Comparison of ENCODE assay signal across 17 cellular contexts in genomic region chr9:131712151-131712716, GRCh38. TPM values are rescaled to one million over a fixed set of nuclear protein-coding genes. Genes with fewer than 3 reads are reported as not detected.
DNase-seq lines count a peak whose midpoint lies in the region; ATAC-seq, FAIRE-seq and TF ChIP-seq lines count a peak whose summit lies in the region.
"Had no signal": no experiment of that assay in that cellular context is flagged by ENCODE, and none has a peak within 500 bp of the region (broad histone marks: within the 10 kb centered on the region; RNA-seq: fewer than 3 reads in every experiment).

No MANE protein-coding gene starts in this region.

- H3K27ac ChIP-seq in mammary epithelial cell (ENCODE audit: insufficient read depth, low read depth, low read length) (no peak overlapping the region), kidney (ENCODE audit: low read depth in 2 of 2, low read length in 2 of 2) (peak overlapping the region; percentile 20 to 23), thoracic aorta (peak overlapping the region; percentile 80 to 85), Peyer's patch (peak overlapping the region in 2 of 4 donors; percentile 17 to 34)
- H3K27ac ChIP-seq: parathyroid adenoma had no signal

- intact Hi-C loops in MCF 10A (cut with micrococcal nuclease) (loop anchor here (5.0 kb wide), 1 partner anchor 80 kb away; no protein-coding TSS in a partner anchor), mammary epithelial cell (cut with micrococcal nuclease) (no loop called here), kidney (cut with DNase I) (no loop called here)
- intact Hi-C loops in activated T-helper 1 cell treated with anti-CD3 and anti-CD28 coated beads, Interleukin-12 subunit alpha, Interleukin-12 subunit beta, Interleukin-2, Interleukin-4 antibody, amounts not matched to agents 30 ng/mL and 10 ng/mL and 1 ng/mL, durations not matched to agents 14 hours and 24 hours and 36 hours (cut with micrococcal nuclease), result no loop called here

- no peak overlapping the region for H3K4me3 Mint-ChIP-seq in MCF 10A (ENCODE audit: unreplicated experiment)
- no peak overlapping the region for H3K4me3 Mint-ChIP-seq in activated T-helper 1 cell treated with anti-CD3 and anti-CD28 coated beads, Interleukin-12 subunit alpha, Interleukin-12 subunit beta, Interleukin-2, Interleukin-4 antibody, amounts not matched to agents 30 ng/mL and 10 ng/mL and 1 ng/mL, durations not matched to agents 14 hours and 24 hours and 36 hours
- H3K4me3 Mint-ChIP-seq: activated naive CD8-positive, alpha-beta T cell had no signal

- H3K9ac ChIP-seq in mammary epithelial cell (ENCODE audit: insufficient read depth, low read length) (no peak overlapping the region), kidney (ENCODE audit: low read length in 2 of 2) (no peak overlapping the region)
- H3K9ac ChIP-seq: parathyroid adenoma had no signal

- POLR2A ChIA-PET in MCF 10A (lab: Yijun Ruan, JAX), result interaction anchor here (3.0 to 4.1 kb wide), 5 partner anchors 8 to 34 kb away, joined by 19 to 49 read pairs (median 25); no protein-coding TSS in a partner anchor

- H3K27me3 ChIP-seq in mammary epithelial cell (ENCODE audit: insufficient read depth, low read length), result no peaks in the 10 kb centered on the region
- no peaks in the 10 kb centered on the region for H3K27me3 ChIP-seq in thoracic aorta (replicated peaks; ENCODE audit: insufficient read depth)
- no peaks in the 10 kb centered on the region for H3K27me3 ChIP-seq in Peyer's patch
- H3K27me3 ChIP-seq: suprapubic skin had no signal

- peaks cover 46% of the 10 kb centered on the region for H3K4me1 ChIP-seq in mammary epithelial cell (ENCODE audit: insufficient read depth, low read length)
- H3K4me1 ChIP-seq in kidney (ENCODE audit: control insufficient read depth in 1 of 2, insufficient read depth in 1 of 2, low read depth in 1 of 2, low read length in 2 of 2), result peaks cover 14 to 30% of the 10 kb centered on the region in 2 donors
- H3K4me1 ChIP-seq in thoracic aorta (ENCODE audit: control insufficient read depth in 1 of 2, low read depth in 2 of 2), result peaks cover 38 to 74% of the 10 kb centered on the region in 2 donors
- H3K4me1 ChIP-seq in Peyer's patch, result peaks cover 0 to 25% (median 4%) of the 10 kb centered on the region in 4 donors
- H3K4me1 ChIP-seq: parathyroid adenoma had no signal

- H3K36me3 Mint-ChIP-seq in MCF 10A (ENCODE audit: insufficient read depth, unreplicated experiment), result no peaks in the 10 kb centered on the region
- peaks cover 25% of the 10 kb centered on the region for H3K36me3 Mint-ChIP-seq in activated T-helper 1 cell treated with anti-CD3 and anti-CD28 coated beads, Interleukin-12 subunit alpha, Interleukin-12 subunit beta, Interleukin-2, Interleukin-4 antibody, amounts not matched to agents 30 ng/mL and 10 ng/mL and 1 ng/mL, durations not matched to agents 14 hours and 24 hours and 36 hours (ENCODE audit: low read depth)

- ATAC-seq in thoracic aorta (ENCODE audit: insufficient number of reproducible peaks, low FRiP score, low read depth), result no peak
- ATAC-seq: PC-3 had no signal

- H3K36me3 ChIP-seq in mammary epithelial cell (ENCODE audit: insufficient read depth, low read length) (peaks cover 3% of the 10 kb centered on the region), kidney (ENCODE audit: control insufficient read depth in 1 of 2, insufficient read depth in 2 of 2, low read length in 2 of 2) (no peaks in the 10 kb centered on the region), thoracic aorta (no peaks in the 10 kb centered on the region), Peyer's patch (no peaks in the 10 kb centered on the region)
- H3K36me3 ChIP-seq: suprapubic skin had no signal

- H3K4me3 ChIP-seq in mammary epithelial cell (replicated peaks in 1 of 3; ENCODE audit: insufficient read depth in 1 of 3, low read depth in 2 of 3, low read length in 3 of 3) (no peak overlapping the region), kidney (ENCODE audit: low read length in 2 of 2) (no peak overlapping the region), thoracic aorta (no peak overlapping the region), Peyer's patch (no peak overlapping the region)
- H3K4me3 ChIP-seq: suprapubic skin had no signal

- TF ChIP-seq CTCF in MCF 10A (IDR thresholded peaks at IDR 0.05; ENCODE audit: unreplicated experiment), result no peak
- TF ChIP-seq CTCF in mammary epithelial cell (conservative IDR thresholded peaks at IDR 0.05 in 1 of 2, IDR thresholded peaks at IDR 0.05 in 1 of 2; ENCODE audit: extremely low read depth in 1 of 2, insufficient read depth in 1 of 2, low read depth in 1 of 2, low read length in 2 of 2), result no peak
- TF ChIP-seq CTCF in kidney (IDR thresholded peaks at IDR 0.05; ENCODE audit: borderline replicate concordance, extremely low read depth, insufficient read depth), result no peak
- no peak for TF ChIP-seq CTCF in thoracic aorta (IDR thresholded peaks at IDR 0.05)
- no peak for TF ChIP-seq CTCF in Peyer's patch (IDR thresholded peaks at IDR 0.05)

- no peak overlapping the region for H2AFZ ChIP-seq in mammary epithelial cell (ENCODE audit: low read depth, low read length)
- H2AFZ ChIP-seq: parathyroid adenoma had no signal

- H3K79me2 ChIP-seq in mammary epithelial cell (ENCODE audit: insufficient read depth, low read length), result peaks cover 80% of the 10 kb centered on the region

- BruUV-seq in MCF 10A (replicated peaks; lab: Mats Ljungman, UMichigan) (no TSS peak), mammary epithelial cell (replicated peaks; lab: Mats Ljungman, UMichigan) (no TSS peak)

- no peaks in the 10 kb centered on the region for H3K9me3 Mint-ChIP-seq in MCF 10A (ENCODE audit: unreplicated experiment)
- no peaks in the 10 kb centered on the region for H3K9me3 Mint-ChIP-seq in activated T-helper 1 cell treated with anti-CD3 and anti-CD28 coated beads, Interleukin-12 subunit alpha, Interleukin-12 subunit beta, Interleukin-2, Interleukin-4 antibody, amounts not matched to agents 30 ng/mL and 10 ng/mL and 1 ng/mL, durations not matched to agents 14 hours and 24 hours and 36 hours

- no peak for TF ChIP-seq POLR2A in Peyer's patch (IDR thresholded peaks at IDR 0.05)

- H3K4me1 Mint-ChIP-seq in MCF 10A (ENCODE audit: insufficient read depth, unreplicated experiment), result peaks cover 36% of the 10 kb centered on the region
- peaks cover 77% of the 10 kb centered on the region for H3K4me1 Mint-ChIP-seq in activated T-helper 1 cell treated with anti-CD3 and anti-CD28 coated beads, Interleukin-12 subunit alpha, Interleukin-12 subunit beta, Interleukin-2, Interleukin-4 antibody, amounts not matched to agents 30 ng/mL and 10 ng/mL and 1 ng/mL, durations not matched to agents 14 hours and 24 hours and 36 hours (ENCODE audit: low read depth)

- H3K4me2 ChIP-seq in mammary epithelial cell (ENCODE audit: insufficient read depth, low read depth, low read length), result no peak overlapping the region

- H3K9me3 ChIP-seq in mammary epithelial cell (replicated peaks; ENCODE audit: insufficient read depth, low read length) (no peaks in the 10 kb centered on the region), kidney (ENCODE audit: control insufficient read depth in 1 of 2, low read length in 2 of 2) (no peaks in the 10 kb centered on the region), thoracic aorta (no peaks in the 10 kb centered on the region), Peyer's patch (no peaks in the 10 kb centered on the region)
- H3K9me3 ChIP-seq: suprapubic skin had no signal

- no peak for FAIRE-seq in kidney (lab: Jason Lieb, UNC)
- FAIRE-seq: endometrium, islet of Langerhans had no signal

- 93% methylated on average over 10 of the region's 10 CpGs for WGBS in mammary epithelial cell (ENCODE audit: low coverage, missing lambda C conversion rate)

- peak overlapping the region; percentile 96 for H3K27ac Mint-ChIP-seq in MCF 10A (ENCODE audit: low read depth, unreplicated experiment)
- H3K27ac Mint-ChIP-seq in activated T-helper 1 cell treated with anti-CD3 and anti-CD28 coated beads, Interleukin-12 subunit alpha, Interleukin-12 subunit beta, Interleukin-2, Interleukin-4 antibody, amounts not matched to agents 30 ng/mL and 10 ng/mL and 1 ng/mL, durations not matched to agents 14 hours and 24 hours and 36 hours, result peak overlapping the region; percentile 76

- no peak for DNase-seq in MCF 10A (ENCODE audit: unreplicated experiment)
- DNase-seq in mammary epithelial cell, result no peak
- no peak for DNase-seq in activated T-helper 1 cell treated with anti-CD3 and anti-CD28 coated beads, Interleukin-12 subunit alpha, Interleukin-12 subunit beta, Interleukin-2, Interleukin-4 antibody, amounts not matched to agents 30 ng/mL and 10 ng/mL and 1 ng/mL, durations not matched to agents 14 hours and 24 hours and 36 hours (ENCODE audit: low spot score)
- no peak for DNase-seq in kidney
- no peak for DNase-seq in thoracic aorta (ENCODE audit: low spot score)
- no peak for DNase-seq in Peyer's patch
- no peak for DNase-seq in stimulated activated naive CD4-positive, alpha-beta T cell treated with Interleukin-2 at 50 U/mL for 16 hours (lab: John Stamatoyannopoulos, UW)
- DNase-seq in T1000 (lab: John Stamatoyannopoulos, UW), result no peak
- DNase-seq: activated CD8-positive, alpha-beta memory T cell treated with anti-CD3 and anti-CD28 coated beads, Interleukin-2, amount 50 U/mL, for 48 hours; NCI-H1694; NCI-H446 treated with DMSO at 0.1 percent for 48 hours; PC-3 had no signal

- in situ Hi-C loops in mammary epithelial cell (cut with MboI; ENCODE audit: low sequenced_read_pairs in 2 of 2), result no loop called here

- dilution Hi-C loops in mammary epithelial cell (cut with HindIII; ENCODE audit: low sequenced_read_pairs), result no loop called here

- no peaks in the 10 kb centered on the region for H3K27me3 Mint-ChIP-seq in MCF 10A (ENCODE audit: insufficient read depth, unreplicated experiment)
- no peaks in the 10 kb centered on the region for H3K27me3 Mint-ChIP-seq in activated T-helper 1 cell treated with anti-CD3 and anti-CD28 coated beads, Interleukin-12 subunit alpha, Interleukin-12 subunit beta, Interleukin-2, Interleukin-4 antibody, amounts not matched to agents 30 ng/mL and 10 ng/mL and 1 ng/mL, durations not matched to agents 14 hours and 24 hours and 36 hours (ENCODE audit: insufficient read depth)
- H3K27me3 Mint-ChIP-seq: activated naive CD8-positive, alpha-beta T cell had no signal

- CTCF ChIA-PET in MCF 10A (lab: Yijun Ruan, JAX) (interaction anchor here (1.0 to 1.3 kb wide), 3 partner anchors 28 to 314 kb away, joined by 3 to 5 read pairs (median 4); partner anchors contain the start of gene RAPGEF1), mammary epithelial cell (lab: Charles Lee; ENCODE audit: low non-redundant PET) (no interaction called here)

- H4K20me1 ChIP-seq in mammary epithelial cell (ENCODE audit: insufficient read depth, low read length), result no peaks in the 10 kb centered on the region

RNA-seq across cellular contexts. Expression of gene RAPGEF1, which starts 27.6 kb away (rescaled TPM):
- total RNA-seq in MCF 10A (2022), result 55.4 and 73.0 TPM in 2 replicates
- 10 to 100 TPM; 41.7 to 51.3 TPM for total RNA-seq in mammary epithelial cell
- polyA plus RNA-seq in mammary epithelial cell, result 22.8 TPM
- 29.1 TPM for polyA minus RNA-seq in mammary epithelial cell
- 168 and 172 TPM in 2 replicates for total RNA-seq in activated T-helper 1 cell treated with anti-CD3 and anti-CD28 coated beads, Interleukin-12 subunit alpha, Interleukin-12 subunit beta, Interleukin-2, Interleukin-4 antibody, amounts not matched to agents 30 ng/mL and 10 ng/mL and 1 ng/mL, durations not matched to agents 14 hours and 24 hours and 36 hours
- total RNA-seq in kidney, result 79.7 TPM
- polyA plus RNA-seq in kidney (ENCODE audit: insufficient read depth, low read depth, low replicate concordance), result 15.5 TPM
- 10 to 100 TPM; 59.7 to 73.0 TPM for total RNA-seq in thoracic aorta
- 100 to 1,000 TPM in 1 of 4 donors, 10 to 100 TPM in 3; 51.7 to 182 (median 70.7) TPM for total RNA-seq in Peyer's patch
